29 cellular contexts compared by ENCODE assay signal in genomic region chr15:95148183-95148582, GRCh38.
"Had no signal": no experiment of that assay in that cellular context is flagged by ENCODE, and none has a peak within 500 bp of the region (broad histone marks: within the 10 kb centered on the region; RNA-seq: fewer than 3 reads in every experiment).

No MANE protein-coding gene starts in this region.

- H3K4me3 Mint-ChIP-seq: dendritic cell treated with granulocyte-macrophage colony-stimulating factor and Interleukin-4, amounts not matched to agents 40 ng/mL and 50 ng/mL, for 4 days; effector memory CD8-positive, alpha-beta T cell; endodermal cell had no signal

- DNase-seq: colonic mucosa; cortex of kidney; dermis blood vessel endothelial cell; dorsolateral prefrontal cortex; effector CD4-positive, alpha-beta T cell; effector CD8-positive, alpha-beta T cell; effector memory CD4-positive, alpha-beta T cell; effector memory CD8-positive, alpha-beta T cell; endodermal cell; erythroblast; esophagus squamous epithelium; foreskin fibroblast; foreskin keratinocyte; foreskin melanocyte; gastrocnemius medialis; glutamatergic neuron; head of caudate nucleus; heart left ventricle; heart right ventricle had no signal

- FAIRE-seq: colon, endometrium, endothelial cell of umbilical vein, frontal cortex had no signal

- H3K27ac Mint-ChIP-seq: dendritic cell treated with granulocyte-macrophage colony-stimulating factor and Interleukin-4, amounts not matched to agents 40 ng/mL and 50 ng/mL, for 4 days; effector memory CD8-positive, alpha-beta T cell; endodermal cell had no signal

- H3K27me3 Mint-ChIP-seq: dendritic cell treated with granulocyte-macrophage colony-stimulating factor and Interleukin-4, amounts not matched to agents 40 ng/mL and 50 ng/mL, for 4 days; effector memory CD8-positive, alpha-beta T cell had no signal

- H3K36me3 ChIP-seq: colonic mucosa, esophagus muscularis mucosa, esophagus squamous epithelium, gastrocnemius medialis, gastroesophageal sphincter, heart left ventricle, heart right ventricle had no signal

- H3K9me3 ChIP-seq: colonic mucosa, esophagus muscularis mucosa, esophagus squamous epithelium, gastrocnemius medialis, gastroesophageal sphincter had no signal

- ATAC-seq: effector memory CD8-positive, alpha-beta T cell; esophagus mucosa; foreskin keratinocyte; gastrocnemius medialis; gastroesophageal sphincter; heart left ventricle; heart right ventricle had no signal

- H3K9me3 Mint-ChIP-seq: effector memory CD8-positive, alpha-beta T cell had no signal

- H3K4me1 ChIP-seq: colonic mucosa, esophagus muscularis mucosa, esophagus squamous epithelium, foreskin keratinocyte, gastrocnemius medialis, gastroesophageal sphincter, heart left ventricle, heart right ventricle had no signal

- H3K27me3 ChIP-seq: colonic mucosa, esophagus muscularis mucosa, esophagus squamous epithelium, foreskin keratinocyte, gastrocnemius medialis, gastroesophageal sphincter, heart left ventricle, heart right ventricle had no signal

- H3K4me1 Mint-ChIP-seq: endodermal cell had no signal

- H3K4me3 ChIP-seq: colonic mucosa, coronary artery, dorsolateral prefrontal cortex, esophagus muscularis mucosa, esophagus squamous epithelium, gastrocnemius medialis, gastroesophageal sphincter, heart left ventricle, heart right ventricle had no signal

- H3K27ac ChIP-seq: colonic mucosa, coronary artery, dorsolateral prefrontal cortex, epithelial cell of prostate, esophagus muscularis mucosa, esophagus squamous epithelium, foreskin keratinocyte, gastrocnemius medialis, gastroesophageal sphincter, heart left ventricle, heart right ventricle had no signal
